11 cellular contexts compared by ENCODE assay signal in genomic region chr15:70327328-70328136, GRCh38.
A peak's percentile ranks its signal among the peaks of the same experiment; 100 is the strongest.
DNase-seq lines count a peak whose midpoint lies in the region; ATAC-seq, FAIRE-seq and TF ChIP-seq lines count a peak whose summit lies in the region.
"Had no signal": no experiment of that assay in that cellular context is flagged by ENCODE, and none has a peak within 500 bp of the region (broad histone marks: within the 10 kb centered on the region; RNA-seq: fewer than 3 reads in every experiment).

No MANE protein-coding gene starts in this region.

- FAIRE-seq in D721Med (lab: Jason Lieb, UNC) = no peak
- FAIRE-seq: islet of Langerhans had no signal

- H3K9ac ChIP-seq in MM.1S (ENCODE audit: low read length) (0 out of 2 replicates have a peak overlapping the region, but pooled peaks have one; percentile 39), rectal smooth muscle tissue (ENCODE audit: low read length) (no peak overlapping the region)

- peak overlapping the region; percentile 59; the same call in 1 of the 2 replicates for H3K27ac ChIP-seq in MM.1S (ENCODE audit: low read length)
- H3K27ac ChIP-seq in coronary artery = peak overlapping the region in 1 of 2 donors; percentile 68
- peak overlapping the region; percentile 64 for H3K27ac ChIP-seq in rectal smooth muscle tissue (ENCODE audit: low read depth, low read length)

- H3K4me1 ChIP-seq in MM.1S (ENCODE audit: low read length) = peaks cover 18% of the 10 kb centered on the region
- H3K4me1 ChIP-seq in rectal smooth muscle tissue (ENCODE audit: control insufficient read depth, insufficient read depth, low read length) = peaks cover 37% of the 10 kb centered on the region
- peaks cover 21% of the 10 kb centered on the region for H3K4me1 ChIP-seq in BE2C

- peak overlapping the region; percentile 61 for H2AFZ ChIP-seq in MM.1S (ENCODE audit: low read length)

- H4K20me1 ChIP-seq in MM.1S (ENCODE audit: insufficient read depth, low read length) = no peaks in the 10 kb centered on the region

- ATAC-seq in GM18502 (IDR thresholded peaks at IDR 0.05; ENCODE audit: poor library complexity, unreplicated experiment) (peak; percentile 45), GM19023 (IDR thresholded peaks at IDR 0.05; ENCODE audit: unreplicated experiment) (no peak), HG02885 (IDR thresholded peaks at IDR 0.05; ENCODE audit: poor library complexity, unreplicated experiment) (no peak)

- H3K4me3 ChIP-seq in MM.1S (ENCODE audit: low read length) (no peak overlapping the region; the same call in 1 of the 2 replicates), coronary artery (peak overlapping the region; percentile 32), rectal smooth muscle tissue (ENCODE audit: low read length) (no peak overlapping the region), BE2C (ENCODE audit: low read depth, low read length) (no peak overlapping the region)

- 0 out of 2 replicates have a peak, but pooled peaks cover 6% of the 10 kb centered on the region for H3F3A ChIP-seq in MM.1S (ENCODE audit: insufficient read depth, low read length)

- H3K4me2 ChIP-seq in MM.1S (ENCODE audit: low read depth, low read length) = peak overlapping the region; percentile 78

- H3K79me2 ChIP-seq in MM.1S (ENCODE audit: low read length) = no peaks in the 10 kb centered on the region

- H3K36me3 ChIP-seq in MM.1S (replicated peaks; ENCODE audit: insufficient read depth, low read length) (no peaks in the 10 kb centered on the region; the same call in 1 of the 2 replicates), rectal smooth muscle tissue (ENCODE audit: control insufficient read depth, insufficient read depth, low read length) (no peaks in the 10 kb centered on the region), BE2C (no peaks in the 10 kb centered on the region)

- H3K27me3 ChIP-seq in MM.1S (replicated peaks; ENCODE audit: insufficient read depth, low read length) (no peaks in the 10 kb centered on the region), rectal smooth muscle tissue (ENCODE audit: control insufficient read depth, insufficient read depth, low read length) (no peaks in the 10 kb centered on the region), BE2C (no peaks in the 10 kb centered on the region)

- no peak for TF ChIP-seq CTCF in MM.1S (IDR thresholded peaks at IDR 0.05; ENCODE audit: low read length)
- TF ChIP-seq CTCF in coronary artery (IDR thresholded peaks at IDR 0.05) = no peak
- TF ChIP-seq CTCF in BE2C (IDR thresholded peaks at IDR 0.05; ENCODE audit: low read depth, low read length) = no peak
- TF ChIP-seq CTCF in D721Med (IDR thresholded peaks at IDR 0.05; ENCODE audit: insufficient read depth, missing control alignments) = no peak

- peak; percentile 27 for DNase-seq in MM.1S
- DNase-seq in coronary artery (ENCODE audit: low spot score) = no peak
- no peak for DNase-seq in BE2C
- no peak for DNase-seq in D721Med (ENCODE audit: insufficient read length, low spot score)
- DNase-seq: activated effector memory CD4-positive, alpha-beta T cell treated with Interleukin-2 at 50 U/mL for 16 hours; NCI-H510A had no signal

- H3K9me3 ChIP-seq in MM.1S (replicated peaks; ENCODE audit: insufficient read depth, low read length) (no peaks in the 10 kb centered on the region), BE2C (no peaks in the 10 kb centered on the region; the same call in 1 of the 2 replicates)

- H3K9me2 ChIP-seq in MM.1S (replicated peaks; ENCODE audit: insufficient read depth, low read length) = no peaks in the 10 kb centered on the region
